16 cellular contexts compared by ENCODE assay signal in the genomic region with DNA sequence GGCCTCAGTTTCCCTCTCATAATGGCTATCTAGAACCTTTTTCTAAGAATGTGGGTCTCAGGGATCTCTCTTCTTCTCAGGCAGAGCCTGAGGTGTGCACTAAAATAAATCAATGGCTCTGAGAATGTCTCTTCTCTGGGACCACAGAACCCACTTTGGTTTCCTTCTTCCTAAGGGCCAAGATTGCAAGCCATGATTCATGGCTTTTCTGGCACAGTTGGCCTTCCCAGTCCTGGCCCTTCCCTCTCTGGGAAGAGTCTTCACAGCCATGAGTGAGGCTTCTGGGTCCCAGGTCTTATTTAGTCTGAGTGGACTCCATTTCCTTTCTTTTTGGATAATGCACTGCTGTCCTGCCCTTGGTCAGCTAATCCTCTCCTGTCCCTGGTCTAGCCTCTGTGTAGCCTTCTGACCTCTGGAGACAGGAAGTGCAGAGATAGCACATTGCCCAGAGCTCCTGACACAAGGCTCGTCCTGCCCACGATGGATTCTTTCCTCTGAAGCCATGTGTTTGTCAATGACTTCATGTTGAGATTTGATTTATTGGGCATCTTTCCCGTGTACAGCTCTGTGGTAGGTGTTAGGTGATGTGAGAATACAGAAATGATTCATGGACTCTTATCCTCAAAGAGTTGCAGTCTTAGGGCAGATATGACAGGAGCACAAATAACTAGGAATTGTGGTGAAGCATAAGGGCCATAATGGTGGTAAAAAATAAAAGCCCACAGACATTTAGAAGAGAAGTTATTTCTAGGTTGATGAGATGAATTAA.
A peak's percentile ranks its signal among the peaks of the same experiment; 100 is the strongest.
DNase-seq lines count a peak whose midpoint lies in the region; ATAC-seq lines count a peak whose summit lies in the region.
"Had no signal": no experiment of that assay in that cellular context is flagged by ENCODE, and none has a peak within 500 bp of the region (broad histone marks: within the 10 kb centered on the region; RNA-seq: fewer than 3 reads in every experiment).

No MANE protein-coding gene starts in this region.

- H3K27me3 ChIP-seq in MG63, result no peaks in the 10 kb centered on the region

- no peak for ATAC-seq in GM18519 (IDR thresholded peaks at IDR 0.05; ENCODE audit: low FRiP score, unreplicated experiment)
- ATAC-seq: GM12878, HCT116, HepG2 had no signal

- H3K9me3 ChIP-seq in MG63, result no peaks in the 10 kb centered on the region

- DNase-seq in HT1080 (ENCODE audit: low read depth) (peak; percentile 9), MG63 (peak; percentile 38), amniotic epithelial cell (ENCODE audit: low read depth) (peak; percentile 21), myocyte (ENCODE audit: low read depth) (peak; percentile 83), HPDE6-E6E7 (ENCODE audit: extremely low spot score) (no peak), RKO (ENCODE audit: low spot score) (no peak), mucosa of gallbladder (ENCODE audit: low spot score) (no peak)
- DNase-seq: C1 segment of cervical spinal cord; Calu3; CD4-positive, alpha-beta T cell; DMS 273 treated with DMSO at 0.1 percent for 48 hours; GM23248 had no signal

- no peaks in the 10 kb centered on the region for H3K36me3 ChIP-seq in MG63

- H3K4me3 ChIP-seq in MG63, result no peak overlapping the region
- H3K4me3 ChIP-seq: GM12878, GM23248 had no signal

Comparison
In these comparisons a context has a peak if more than half of its experiments do, and no peak if none do; other contexts are left out.
1. DNase-seq: peak in HT1080 (single experiment), MG63 (single experiment), amniotic epithelial cell (single experiment) and myocyte (single experiment); none in HPDE6-E6E7 (single experiment), RKO (single experiment) and mucosa of gallbladder (single experiment).